11 cellular contexts compared by ENCODE assay signal in genomic region chr6:16237242-16237641, GRCh38. TPM values are rescaled to one million over a fixed set of nuclear protein-coding genes. Genes with fewer than 3 reads are reported as not detected.
A peak's percentile ranks its signal among the peaks of the same experiment; 100 is the strongest.
DNase-seq lines count a peak whose midpoint lies in the region; ATAC-seq and TF ChIP-seq lines count a peak whose summit lies in the region.
"Had no signal": no experiment of that assay in that cellular context is flagged by ENCODE, and none has a peak within 500 bp of the region (broad histone marks: within the 10 kb centered on the region; RNA-seq: fewer than 3 reads in every experiment).

No MANE protein-coding gene starts in this region.

- DNase-seq in left ventricle myocardium inferior = no peak
- DNase-seq in left cardiac atrium = no peak
- DNase-seq in activated T-helper 2 cell treated with anti-CD3 and anti-CD28 coated beads, Interferon-gamma antibody, Interleukin-2, Interleukin-4, amounts not matched to agents 10 μg/mL and 5 μg/mL and 100 μg/mL, durations not matched to agents 14 hours and 24 hours and 36 hours (ENCODE audit: low spot score) = no peak
- DNase-seq in natural killer cell = no peak
- no peak for DNase-seq in upper lobe of right lung
- no peak for DNase-seq in NCI-H1436 treated with DMSO at 0.1 percent for 48 hours (lab: John Stamatoyannopoulos, UW)
- DNase-seq in NCI-H774 (lab: John Stamatoyannopoulos, UW) = no peak
- no peak for DNase-seq in UCSD-AML1 (lab: John Stamatoyannopoulos, UW; ENCODE audit: unreplicated experiment)
- DNase-seq: activated CD4-positive, alpha-beta T cell treated with anti-CD3 and anti-CD28 coated beads for 1 hour; BE2C; stimulated activated CD4-positive, alpha-beta T cell treated with anti-CD3 and anti-CD28 coated beads, Interleukin-15, amount 100 ng/mL, for 24 hours had no signal

- H3K4me1 Mint-ChIP-seq in activated T-helper 2 cell treated with anti-CD3 and anti-CD28 coated beads, Interferon-gamma antibody, Interleukin-2, Interleukin-4, amounts not matched to agents 10 μg/mL and 5 μg/mL and 100 μg/mL, durations not matched to agents 14 hours and 24 hours and 36 hours (ENCODE audit: low read depth) = peaks cover 24% of the 10 kb centered on the region
- peaks cover 23 to 31% of the 10 kb centered on the region in 2 donors for H3K4me1 Mint-ChIP-seq in natural killer cell

- no peaks in the 10 kb centered on the region for H3K36me3 Mint-ChIP-seq in activated T-helper 2 cell treated with anti-CD3 and anti-CD28 coated beads, Interferon-gamma antibody, Interleukin-2, Interleukin-4, amounts not matched to agents 10 μg/mL and 5 μg/mL and 100 μg/mL, durations not matched to agents 14 hours and 24 hours and 36 hours (ENCODE audit: low read depth)
- no peaks in the 10 kb centered on the region for H3K36me3 Mint-ChIP-seq in natural killer cell

- peaks cover 62% of the 10 kb centered on the region for H3K4me1 ChIP-seq in left ventricle myocardium inferior
- peaks cover 32% of the 10 kb centered on the region for H3K4me1 ChIP-seq in upper lobe of right lung
- H3K4me1 ChIP-seq: BE2C had no signal

- no peak overlapping the region for H3K4me3 ChIP-seq in left ventricle myocardium inferior
- H3K4me3 ChIP-seq in upper lobe of right lung = no peak overlapping the region

- intact Hi-C loops in left ventricle myocardium inferior (cut with micrococcal nuclease) = no loop called here
- intact Hi-C loops in left cardiac atrium (cut with DNase I) = no loop called here
- intact Hi-C loops in activated T-helper 2 cell treated with anti-CD3 and anti-CD28 coated beads, Interferon-gamma antibody, Interleukin-2, Interleukin-4, amounts not matched to agents 10 μg/mL and 5 μg/mL and 100 μg/mL, durations not matched to agents 14 hours and 24 hours and 36 hours (cut with micrococcal nuclease) = loop anchor here (5.0 to 10.0 kb wide), 2 partner anchors 85 to 538 kb away; no protein-coding TSS in a partner anchor
- intact Hi-C loops in natural killer cell (cut with micrococcal nuclease) = no loop called here
- intact Hi-C loops in upper lobe of right lung (cut with DNase I) = no loop called here

- H3K4me3 Mint-ChIP-seq in activated T-helper 2 cell treated with anti-CD3 and anti-CD28 coated beads, Interferon-gamma antibody, Interleukin-2, Interleukin-4, amounts not matched to agents 10 μg/mL and 5 μg/mL and 100 μg/mL, durations not matched to agents 14 hours and 24 hours and 36 hours (ENCODE audit: low read depth) = peak overlapping the region; percentile 72
- peak overlapping the region; percentile 58 for H3K4me3 Mint-ChIP-seq in natural killer cell

- no peaks in the 10 kb centered on the region for H3K9me3 ChIP-seq in left ventricle myocardium inferior (replicated peaks)
- no peaks in the 10 kb centered on the region for H3K9me3 ChIP-seq in upper lobe of right lung
- H3K9me3 ChIP-seq: BE2C had no signal

- peak overlapping the region; percentile 92 for H3K27ac ChIP-seq in left ventricle myocardium inferior (replicated peaks)
- H3K27ac ChIP-seq in upper lobe of right lung = peak overlapping the region; percentile 55

- H3K27me3 ChIP-seq in left ventricle myocardium inferior (ENCODE audit: low read depth) (no peaks in the 10 kb centered on the region), upper lobe of right lung (no peaks in the 10 kb centered on the region)

- TF ChIP-seq CTCF in left ventricle myocardium inferior (IDR thresholded peaks at IDR 0.05; ENCODE audit: borderline replicate concordance) (no peak), natural killer cell (IDR thresholded peaks at IDR 0.05) (no peak), upper lobe of right lung (IDR thresholded peaks at IDR 0.05) (no peak)

- ATAC-seq in left cardiac atrium (no peak), natural killer cell (no peak), upper lobe of right lung (no peak)

- H3K36me3 ChIP-seq in left ventricle myocardium inferior = no peaks in the 10 kb centered on the region
- no peaks in the 10 kb centered on the region for H3K36me3 ChIP-seq in upper lobe of right lung
- H3K36me3 ChIP-seq: BE2C had no signal

- H3K27ac Mint-ChIP-seq in activated T-helper 2 cell treated with anti-CD3 and anti-CD28 coated beads, Interferon-gamma antibody, Interleukin-2, Interleukin-4, amounts not matched to agents 10 μg/mL and 5 μg/mL and 100 μg/mL, durations not matched to agents 14 hours and 24 hours and 36 hours = no peak overlapping the region
- no peak overlapping the region for H3K27ac Mint-ChIP-seq in natural killer cell

- no peaks in the 10 kb centered on the region for H3K9me3 Mint-ChIP-seq in activated T-helper 2 cell treated with anti-CD3 and anti-CD28 coated beads, Interferon-gamma antibody, Interleukin-2, Interleukin-4, amounts not matched to agents 10 μg/mL and 5 μg/mL and 100 μg/mL, durations not matched to agents 14 hours and 24 hours and 36 hours
- H3K9me3 Mint-ChIP-seq in natural killer cell = no peaks in the 10 kb centered on the region

- H3K27me3 Mint-ChIP-seq in activated T-helper 2 cell treated with anti-CD3 and anti-CD28 coated beads, Interferon-gamma antibody, Interleukin-2, Interleukin-4, amounts not matched to agents 10 μg/mL and 5 μg/mL and 100 μg/mL, durations not matched to agents 14 hours and 24 hours and 36 hours (ENCODE audit: low read depth) = peaks cover 53% of the 10 kb centered on the region
- H3K27me3 Mint-ChIP-seq in natural killer cell (ENCODE audit: low read depth in 2 of 2) = peaks cover 23 to 37% of the 10 kb centered on the region in 2 donors

RNA-seq across cellular contexts. Expression of gene GMPR, which starts 1.1 kb away (rescaled TPM):
- 126 TPM for total RNA-seq in left ventricle myocardium inferior
- 10 to 100 TPM; 58.8 to 65.2 TPM for total RNA-seq in left cardiac atrium
- 1.0 and 1.1 TPM in 2 replicates for total RNA-seq in activated T-helper 2 cell treated with anti-CD3 and anti-CD28 coated beads, Interferon-gamma antibody, Interleukin-2, Interleukin-4, amounts not matched to agents 10 μg/mL and 5 μg/mL and 100 μg/mL, durations not matched to agents 14 hours and 24 hours and 36 hours
- total RNA-seq in natural killer cell = 1 to 10 TPM in 2 of 3 donors, under 1 TPM in 1; 0.95 to 3.4 (median 3.2) TPM
- 17.6 TPM for total RNA-seq in upper lobe of right lung
